In the genomic region with DNA sequence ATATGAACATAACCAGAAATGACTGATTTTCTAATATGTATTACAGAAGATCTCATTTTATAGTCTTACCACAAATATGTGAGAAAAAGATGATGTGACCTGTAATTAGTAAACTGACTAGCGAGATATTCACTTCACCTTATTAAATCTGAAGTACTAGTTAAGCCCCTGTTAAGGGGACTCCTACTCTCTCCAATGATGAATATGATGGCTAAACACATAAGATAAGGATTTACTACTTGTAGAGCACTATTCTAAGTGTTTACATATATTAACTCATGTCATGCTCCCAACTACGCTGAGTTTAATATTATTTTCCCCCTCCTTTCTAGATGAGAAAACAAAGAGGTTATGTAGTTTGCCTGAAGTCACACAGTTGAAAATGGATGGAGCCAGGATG, we compare ENCODE assay signal across 17 cellular contexts. TPM values are rescaled to one million over a fixed set of nuclear protein-coding genes. Genes with fewer than 3 reads are reported as not detected.
A peak's percentile ranks its signal among the peaks of the same experiment; 100 is the strongest.
DNase-seq lines count a peak whose midpoint lies in the region; ATAC-seq, FAIRE-seq and TF ChIP-seq lines count a peak whose summit lies in the region.
"Had no signal": no experiment of that assay in that cellular context is flagged by ENCODE, and none has a peak within 500 bp of the region (broad histone marks: within the 10 kb centered on the region; RNA-seq: fewer than 3 reads in every experiment).

No MANE protein-coding gene starts in this region.

- no peak for TF ChIP-seq POLR2A in H54 (IDR thresholded peaks at IDR 0.05; ENCODE audit: low read depth, low read length)

- no peaks in the 10 kb centered on the region for H3K27me3 Mint-ChIP-seq in activated T-cell treated with anti-CD3 and anti-CD28 coated beads, Interleukin-2, amount 50 U/mL, for 72 hours (ENCODE audit: low read depth)
- H3K27me3 Mint-ChIP-seq in activated T-cell treated with anti-CD3 and anti-CD28 coated beads, Interleukin-2, amount 50 U/mL, for 4 hours (ENCODE audit: low read depth), result no peaks in the 10 kb centered on the region
- no peaks in the 10 kb centered on the region for H3K27me3 Mint-ChIP-seq in effector memory CD8-positive, alpha-beta T cell

- FAIRE-seq in H54 (lab: Jason Lieb, UNC), result peak; percentile 23
- FAIRE-seq: D721Med had no signal

- peaks cover 75% of the 10 kb centered on the region for H3K4me1 Mint-ChIP-seq in activated T-cell treated with anti-CD3 and anti-CD28 coated beads, Interleukin-2, amount 50 U/mL, for 72 hours (ENCODE audit: low read depth)
- H3K4me1 Mint-ChIP-seq in activated T-cell treated with anti-CD3 and anti-CD28 coated beads, Interleukin-2, amount 50 U/mL, for 4 hours (ENCODE audit: low read depth), result peaks cover 67% of the 10 kb centered on the region
- peaks cover 33 to 72% of the 10 kb centered on the region in 2 donors for H3K4me1 Mint-ChIP-seq in effector memory CD8-positive, alpha-beta T cell (ENCODE audit: low read depth in 2 of 2)

- H3K36me3 Mint-ChIP-seq in activated T-cell treated with anti-CD3 and anti-CD28 coated beads, Interleukin-2, amount 50 U/mL, for 72 hours (ENCODE audit: insufficient read depth in 2 of 2), result peaks cover 2 to 28% of the 10 kb centered on the region in 2 donors
- peaks cover 13% of the 10 kb centered on the region for H3K36me3 Mint-ChIP-seq in activated T-cell treated with anti-CD3 and anti-CD28 coated beads, Interleukin-2, amount 50 U/mL, for 4 hours (ENCODE audit: insufficient read depth)
- peaks cover 7% of the 10 kb centered on the region for H3K36me3 Mint-ChIP-seq in effector memory CD8-positive, alpha-beta T cell (ENCODE audit: insufficient read depth)

- H3K27ac ChIP-seq in neutrophil, result peak overlapping the region; percentile 88
- H3K27ac ChIP-seq: BLaER1, SK-N-MC had no signal

- peak overlapping the region in 1 of 2 experiments; percentile 1 for H3K4me3 ChIP-seq in neutrophil (ENCODE audit: low read depth in 1 of 2, low read length in 1 of 2)
- H3K4me3 ChIP-seq: BLaER1, SK-N-MC had no signal

- H3K27ac Mint-ChIP-seq in activated T-cell treated with anti-CD3 and anti-CD28 coated beads, Interleukin-2, amount 50 U/mL, for 72 hours, result peak overlapping the region; percentile 94
- H3K27ac Mint-ChIP-seq in effector memory CD8-positive, alpha-beta T cell, result peak overlapping the region; percentile 44 to 55

- no peak overlapping the region for H3K4me3 Mint-ChIP-seq in activated T-cell treated with anti-CD3 and anti-CD28 coated beads, Interleukin-2, amount 50 U/mL, for 72 hours
- H3K4me3 Mint-ChIP-seq in activated T-cell treated with anti-CD3 and anti-CD28 coated beads, Interleukin-2, amount 50 U/mL, for 4 hours, result no peak overlapping the region
- H3K4me3 Mint-ChIP-seq in effector memory CD8-positive, alpha-beta T cell, result peak overlapping the region; percentile 24 to 46

- no peak for TF ChIP-seq CTCF in neutrophil (IDR thresholded peaks at IDR 0.05)

- peaks cover 3% of the 10 kb centered on the region for H3K36me3 ChIP-seq in neutrophil

- DNase-seq in activated T-cell treated with anti-CD3 and anti-CD28 coated beads, Interleukin-2, amount 50 U/mL, for 72 hours, result no peak
- no peak for DNase-seq in activated T-cell treated with anti-CD3 and anti-CD28 coated beads, Interleukin-2, amount 50 U/mL, for 4 hours
- no peak for DNase-seq in H54 (ENCODE audit: insufficient read length, low spot score)
- no peak for DNase-seq in effector memory CD8-positive, alpha-beta T cell
- DNase-seq in KBM-7, result no peak
- DNase-seq in stimulated activated naive CD4-positive, alpha-beta T cell (lab: John Stamatoyannopoulos, UW), result no peak
- DNase-seq: DND-41, H7, MV-4-11, NCI-H1694 treated with DMSO at 0.1 percent for 48 hours, NCI-H774, SHP77 had no signal

- peaks cover 1 to 3% of the 10 kb centered on the region in 2 donors for H3K9me3 Mint-ChIP-seq in activated T-cell treated with anti-CD3 and anti-CD28 coated beads, Interleukin-2, amount 50 U/mL, for 72 hours
- H3K9me3 Mint-ChIP-seq in activated T-cell treated with anti-CD3 and anti-CD28 coated beads, Interleukin-2, amount 50 U/mL, for 4 hours, result no peaks in the 10 kb centered on the region
- H3K9me3 Mint-ChIP-seq in effector memory CD8-positive, alpha-beta T cell, result no peaks in the 10 kb centered on the region

- ATAC-seq in activated T-cell treated with anti-CD3 and anti-CD28 coated beads, Interleukin-2, amount 50 U/mL, for 72 hours (replicated peaks in 1 of 2), result no peak
- no peak for ATAC-seq in activated T-cell treated with anti-CD3 and anti-CD28 coated beads, Interleukin-2, amount 50 U/mL, for 4 hours
- no peak for ATAC-seq in effector memory CD8-positive, alpha-beta T cell (replicated peaks)
- ATAC-seq in HG03565 (IDR thresholded peaks at IDR 0.05; ENCODE audit: unreplicated experiment), result no peak

- no peaks in the 10 kb centered on the region for H3K27me3 ChIP-seq in neutrophil
- H3K27me3 ChIP-seq: BLaER1 had no signal

- in situ Hi-C loops in KBM-7 (cut with MboI; ENCODE audit: low pct_unique_long_range_greater_than_20kb, low sequenced_read_pairs), result no loop called here

- H3K4me1 ChIP-seq in neutrophil (ENCODE audit: control insufficient read depth in 1 of 2, insufficient read depth in 1 of 2, low read depth in 1 of 2, low read length in 1 of 2), result peaks cover 35 to 69% of the 10 kb centered on the region in 2 experiments
- H3K4me1 ChIP-seq: BLaER1 had no signal

- no peaks in the 10 kb centered on the region for H3K9me3 ChIP-seq in neutrophil

RNA-seq across cellular contexts. Expression of gene SP3, which starts 40.9 kb away (rescaled TPM):
- 100 to 1,000 TPM; 106 to 128 TPM for total RNA-seq in activated T-cell treated with anti-CD3 and anti-CD28 coated beads, Interleukin-2, amount 50 U/mL, for 72 hours
- 10 to 100 TPM; 86.5 to 89.9 (median 89.9) TPM for total RNA-seq in activated T-cell treated with anti-CD3 and anti-CD28 coated beads, Interleukin-2, amount 50 U/mL, for 4 hours

Comparison
In these comparisons a context has a peak if more than half of its experiments do, and no peak if none do; other contexts are left out.
1. H3K4me3 Mint-ChIP-seq: peak in effector memory CD8-positive, alpha-beta T cell (2 of 2); none in activated T-cell treated with anti-CD3 and anti-CD28 coated beads, Interleukin-2, amount 50 U/mL, for 72 hours (0 of 2) and activated T-cell treated with anti-CD3 and anti-CD28 coated beads, Interleukin-2, amount 50 U/mL, for 4 hours (single experiment).